ENCODE assay signal across 20 cellular contexts in genomic region chr12:83462419-83462818, GRCh38.
DNase-seq lines count a peak whose midpoint lies in the region; ATAC-seq and TF ChIP-seq lines count a peak whose summit lies in the region.
"Had no signal": no experiment of that assay in that cellular context is flagged by ENCODE, and none has a peak within 500 bp of the region (broad histone marks: within the 10 kb centered on the region; RNA-seq: fewer than 3 reads in every experiment).

No MANE protein-coding gene starts in this region.

- H3K9ac ChIP-seq in endodermal cell (ENCODE audit: extremely low read depth, low read length, poor library complexity, severe bottlenecking): no peak overlapping the region
- H3K9ac ChIP-seq: GM23248 had no signal

- H3K9me3 ChIP-seq in A673 (ENCODE audit: low read depth, low read length, poor library complexity, severe bottlenecking) (no peaks in the 10 kb centered on the region), endodermal cell (ENCODE audit: control insufficient read depth, low read length) (peaks cover 9% of the 10 kb centered on the region), ascending aorta (no peaks in the 10 kb centered on the region)
- H3K9me3 ChIP-seq: pancreas, sigmoid colon, thoracic aorta had no signal

- no peak overlapping the region for H3K27ac ChIP-seq in A673 (ENCODE audit: low read depth, low read length, poor library complexity, severe bottlenecking)
- H3K27ac ChIP-seq in endodermal cell (ENCODE audit: low read depth, low read length): no peak overlapping the region
- H3K27ac ChIP-seq in ascending aorta: no peak overlapping the region
- H3K27ac ChIP-seq: GM23248, pancreas, sigmoid colon, thoracic aorta had no signal

- H3K27me3 ChIP-seq in A673 (replicated peaks; ENCODE audit: insufficient read depth, low read depth, low read length, poor library complexity): no peaks in the 10 kb centered on the region
- H3K27me3 ChIP-seq in endodermal cell (ENCODE audit: control insufficient read depth, insufficient read depth, low read length, poor library complexity, severe bottlenecking): peaks cover 30% of the 10 kb centered on the region
- H3K27me3 ChIP-seq in ascending aorta: no peaks in the 10 kb centered on the region
- H3K27me3 ChIP-seq: pancreas, sigmoid colon had no signal

- no TSS peak for BruUV-seq in A673 (replicated peaks; lab: Mats Ljungman, UMichigan)

- no peaks in the 10 kb centered on the region for H3K4me1 ChIP-seq in A673 (ENCODE audit: insufficient read depth, low read length, poor library complexity, severe bottlenecking)
- H3K4me1 ChIP-seq in endodermal cell (ENCODE audit: control insufficient read depth, insufficient read depth, low read length): peaks cover 3% of the 10 kb centered on the region
- H3K4me1 ChIP-seq in ascending aorta: no peaks in the 10 kb centered on the region
- H3K4me1 ChIP-seq: pancreas, sigmoid colon had no signal

- H3K27ac Mint-ChIP-seq in endodermal cell: no peak overlapping the region
- H3K27ac Mint-ChIP-seq: activated naive CD4-positive, alpha-beta T cell treated with anti-CD3 and anti-CD28 coated beads, Interleukin-2, amount 50 U/mL, for 24 hours; activated T-cell treated with anti-CD3 and anti-CD28 coated beads, Interleukin-2, amount 50 U/mL, for 72 hours; natural killer cell; stimulated activated naive B cell treated with anti-CD40 and anti-IgM and Interleukin-4, amounts not matched to agents 10 μg/mL and 1 μg/mL and 100 μg/mL, for 72 hours had no signal

- peaks cover 41% of the 10 kb centered on the region for H3K27me3 Mint-ChIP-seq in endodermal cell (ENCODE audit: insufficient read depth)
- H3K27me3 Mint-ChIP-seq: activated naive CD4-positive, alpha-beta T cell treated with anti-CD3 and anti-CD28 coated beads, Interleukin-2, amount 50 U/mL, for 24 hours; stimulated activated naive B cell treated with anti-CD40 and anti-IgM and Interleukin-4, amounts not matched to agents 10 μg/mL and 1 μg/mL and 100 μg/mL, for 72 hours had no signal

- H3K36me3 Mint-ChIP-seq in endodermal cell (ENCODE audit: low read depth): no peaks in the 10 kb centered on the region
- H3K36me3 Mint-ChIP-seq: activated naive CD4-positive, alpha-beta T cell treated with anti-CD3 and anti-CD28 coated beads, Interleukin-2, amount 50 U/mL, for 24 hours; natural killer cell; stimulated activated naive B cell treated with anti-CD40 and anti-IgM and Interleukin-4, amounts not matched to agents 10 μg/mL and 1 μg/mL and 100 μg/mL, for 72 hours had no signal

- ATAC-seq in GM18511 (IDR thresholded peaks at IDR 0.05; ENCODE audit: unreplicated experiment): peak; percentile 68
- ATAC-seq: activated T-cell treated with anti-CD3 and anti-CD28 coated beads, Interleukin-2, amount 50 U/mL, for 72 hours; natural killer cell; pancreas; stimulated activated naive B cell treated with anti-CD40 and anti-IgM and Interleukin-4, amounts not matched to agents 10 μg/mL and 1 μg/mL and 100 μg/mL, for 72 hours had no signal

- TF ChIP-seq CTCF in A673 (conservative IDR thresholded peaks at IDR 0.05; ENCODE audit: low read depth, low read length) (0 out of 2 replicates have a peak, but pooled peaks have one; percentile 13), endodermal cell (conservative IDR thresholded peaks at IDR 0.05) (peak; percentile 57), ascending aorta (IDR thresholded peaks at IDR 0.05) (no peak)

- H3K36me3 ChIP-seq in A673 (ENCODE audit: insufficient read depth, low read length, poor library complexity, severe bottlenecking) (no peaks in the 10 kb centered on the region), endodermal cell (ENCODE audit: control insufficient read depth, insufficient read depth, low read length) (no peaks in the 10 kb centered on the region), ascending aorta (no peaks in the 10 kb centered on the region)
- H3K36me3 ChIP-seq: pancreas, sigmoid colon, thoracic aorta had no signal

- no peak overlapping the region for H3K4me3 ChIP-seq in A673 (ENCODE audit: low read depth, low read length, poor library complexity, severe bottlenecking)
- no peak overlapping the region for H3K4me3 ChIP-seq in endodermal cell (ENCODE audit: low read length)
- H3K4me3 ChIP-seq in ascending aorta: no peak overlapping the region
- H3K4me3 ChIP-seq: GM23248, pancreas, sigmoid colon, thoracic aorta had no signal

- POLR2A ChIA-PET in A673 (lab: Charles Lee; ENCODE audit: low non-redundant PET): no interaction called here

- peaks cover 3% of the 10 kb centered on the region for H3K4me1 Mint-ChIP-seq in endodermal cell
- H3K4me1 Mint-ChIP-seq: activated naive CD4-positive, alpha-beta T cell treated with anti-CD3 and anti-CD28 coated beads, Interleukin-2, amount 50 U/mL, for 24 hours; natural killer cell; stimulated activated naive B cell treated with anti-CD40 and anti-IgM and Interleukin-4, amounts not matched to agents 10 μg/mL and 1 μg/mL and 100 μg/mL, for 72 hours had no signal

- intact Hi-C loops in A673 (cut with micrococcal nuclease; ENCODE audit: unreplicated experiment): no loop called here
- intact Hi-C loops in ascending aorta (cut with DNase I): no loop called here

- CTCF ChIA-PET in A673 (lab: Charles Lee): no interaction called here

- H3K9me3 Mint-ChIP-seq in endodermal cell: no peaks in the 10 kb centered on the region
- H3K9me3 Mint-ChIP-seq: stimulated activated naive B cell treated with anti-CD40 and anti-IgM and Interleukin-4, amounts not matched to agents 10 μg/mL and 1 μg/mL and 100 μg/mL, for 72 hours had no signal

- no peak overlapping the region for H3K4me3 Mint-ChIP-seq in endodermal cell
- H3K4me3 Mint-ChIP-seq: activated naive CD4-positive, alpha-beta T cell treated with anti-CD3 and anti-CD28 coated beads, Interleukin-2, amount 50 U/mL, for 24 hours; activated T-cell treated with anti-CD3 and anti-CD28 coated beads, Interleukin-2, amount 50 U/mL, for 72 hours; natural killer cell; stimulated activated naive B cell treated with anti-CD40 and anti-IgM and Interleukin-4, amounts not matched to agents 10 μg/mL and 1 μg/mL and 100 μg/mL, for 72 hours had no signal

- DNase-seq in A673 (ENCODE audit: low spot score) (peak; percentile 3), NCI-H748 (lab: John Stamatoyannopoulos, UW; ENCODE audit: unreplicated experiment) (peak; percentile 32), endodermal cell (no peak), cerebellar nuclear complex (lab: John Stamatoyannopoulos, UW) (no peak), ascending aorta (ENCODE audit: low spot score in 2 of 2) (no peak), T-helper 1 cell (no peak)
- DNase-seq: activated CD4-positive, CD25-positive, alpha-beta regulatory T cell; activated CD8-positive, alpha-beta memory T cell treated with anti-CD3 and anti-CD28 coated beads for 24 hours; activated T-cell treated with anti-CD3 and anti-CD28 coated beads, Interleukin-2, amount 50 U/mL, for 72 hours; GM23248; natural killer cell; NCI-H187; NCI-H345; pancreas; SHP77; sigmoid colon; stimulated activated naive B cell treated with anti-CD40 and anti-IgM and Interleukin-4, amounts not matched to agents 10 μg/mL and 1 μg/mL and 100 μg/mL, for 72 hours had no signal

Comparison
In these comparisons a context has a peak if more than half of its experiments do, and no peak if none do; other contexts are left out.
1. DNase-seq: peak in A673 (single experiment) and NCI-H748 (single experiment); none in endodermal cell (single experiment), cerebellar nuclear complex (0 of 2), ascending aorta (0 of 2) and T-helper 1 cell (0 of 5).
2. CTCF ChIP-seq: peak in A673 (single experiment) and endodermal cell (single experiment); none in ascending aorta (0 of 3).